In the genomic region with DNA sequence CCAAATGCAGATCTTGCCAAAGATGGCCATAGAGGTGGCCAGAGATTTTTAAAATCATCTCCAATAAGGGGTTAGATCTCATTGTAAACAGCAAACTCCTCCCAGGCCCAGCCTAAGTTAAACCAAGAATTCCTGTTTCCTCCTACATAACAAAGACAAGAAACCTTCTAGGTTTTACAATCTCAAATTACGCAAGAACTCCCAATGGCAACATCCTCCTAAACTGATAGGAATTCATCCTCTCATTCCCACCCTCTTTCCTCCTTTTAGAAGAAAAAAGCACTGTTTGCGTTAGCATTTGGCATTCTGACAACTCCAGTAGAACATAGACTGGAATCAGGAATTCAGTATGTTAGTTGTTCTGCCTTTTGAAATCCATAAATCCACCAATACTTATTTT, we compare ENCODE assay signal across 1 cellular context.
TF ChIP-seq lines count a peak whose summit lies in the region.

No MANE protein-coding gene starts in this region.

TF ChIP-seq in H1, 55 proteins besides CTCF, POLR2A, EP300 and RAD21:
- TF ChIP-seq CBX8 (IDR thresholded peaks at IDR 0.05; ENCODE audit: borderline replicate concordance, low read depth, low read length) (no peak), CEBPB (IDR thresholded peaks at IDR 0.05; ENCODE audit: low read depth, low read length) (peak; percentile 97), SP1 (IDR thresholded peaks at IDR 0.05; ENCODE audit: low read depth, low read length) (peak; percentile 66; the same call in 1 of the 2 replicates), RFX5 (IDR thresholded peaks at IDR 0.05; ENCODE audit: borderline replicate concordance, low read depth, low read length) (no peak), HDAC2 (IDR thresholded peaks at IDR 0.05; ENCODE audit: borderline replicate concordance in 1 of 2, low read depth in 2 of 2, low read length in 2 of 2) (no peak), ZNF274 (IDR thresholded peaks at IDR 0.05; ENCODE audit: borderline replicate concordance, extremely low read depth, low read length) (no peak), FOSL1 (IDR thresholded peaks at IDR 0.05; ENCODE audit: insufficient read depth, low read depth, low read length) (no peak)
- TF ChIP-seq, protein P1, sequence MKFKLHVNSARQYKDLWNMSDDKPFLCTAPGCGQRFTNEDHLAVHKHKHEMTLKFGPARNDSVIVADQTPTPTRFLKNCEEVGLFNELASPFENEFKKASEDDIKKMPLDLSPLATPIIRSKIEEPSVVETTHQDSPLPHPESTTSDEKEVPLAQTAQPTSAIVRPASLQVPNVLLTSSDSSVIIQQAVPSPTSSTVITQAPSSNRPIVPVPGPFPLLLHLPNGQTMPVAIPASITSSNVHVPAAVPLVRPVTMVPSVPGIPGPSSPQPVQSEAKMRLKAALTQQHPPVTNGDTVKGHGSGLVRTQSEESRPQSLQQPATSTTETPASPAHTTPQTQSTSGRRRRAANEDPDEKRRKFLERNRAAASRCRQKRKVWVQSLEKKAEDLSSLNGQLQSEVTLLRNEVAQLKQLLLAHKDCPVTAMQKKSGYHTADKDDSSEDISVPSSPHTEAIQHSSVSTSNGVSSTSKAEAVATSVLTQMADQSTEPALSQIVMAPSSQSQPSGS (IDR thresholded peaks at IDR 0.05; ENCODE audit: low read length): peak; percentile 42; the same call in 1 of the 2 replicates
- TF ChIP-seq, protein P2, sequence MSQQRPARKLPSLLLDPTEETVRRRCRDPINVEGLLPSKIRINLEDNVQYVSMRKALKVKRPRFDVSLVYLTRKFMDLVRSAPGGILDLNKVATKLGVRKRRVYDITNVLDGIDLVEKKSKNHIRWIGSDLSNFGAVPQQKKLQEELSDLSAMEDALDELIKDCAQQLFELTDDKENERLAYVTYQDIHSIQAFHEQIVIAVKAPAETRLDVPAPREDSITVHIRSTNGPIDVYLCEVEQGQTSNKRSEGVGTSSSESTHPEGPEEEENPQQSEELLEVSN (IDR thresholded peaks at IDR 0.05): no peak
TF ChIP-seq in H1: peak in this region for 3.
